8 cellular contexts compared by ENCODE assay signal in genomic region chr13:50079278-50080157, GRCh38.
DNase-seq lines count a peak whose midpoint lies in the region; ATAC-seq and TF ChIP-seq lines count a peak whose summit lies in the region.

No MANE protein-coding gene starts in this region.

- H3K4ac ChIP-seq in trophoblast cell (ENCODE audit: low read depth, low read length) = no peak overlapping the region

- H3K4me3 ChIP-seq in GM06990 (replicated peaks; ENCODE audit: low read depth, low read length) = peak overlapping the region; percentile 90
- H3K4me3 ChIP-seq in endodermal cell (ENCODE audit: low read length) = peak overlapping the region; percentile 86
- no peak overlapping the region for H3K4me3 ChIP-seq in trophoblast cell (ENCODE audit: low read depth, low read length)

- H3K27me3 ChIP-seq in GM06990 (replicated peaks; ENCODE audit: control insufficient read depth, insufficient read depth, low read length) (no peaks in the 10 kb centered on the region), endodermal cell (ENCODE audit: control insufficient read depth, insufficient read depth, low read length, poor library complexity, severe bottlenecking) (no peaks in the 10 kb centered on the region), trophoblast cell (ENCODE audit: insufficient read depth, low read length) (no peaks in the 10 kb centered on the region)

- no peaks in the 10 kb centered on the region for H3K9me3 Mint-ChIP-seq in endodermal cell

- peaks cover 11% of the 10 kb centered on the region for H3K27me3 Mint-ChIP-seq in endodermal cell (ENCODE audit: insufficient read depth)

- H3K9ac ChIP-seq in endodermal cell (ENCODE audit: extremely low read depth, low read length, poor library complexity, severe bottlenecking) = peak overlapping the region; percentile 87
- H3K9ac ChIP-seq in trophoblast cell (ENCODE audit: low read length) = no peak overlapping the region

- no peaks in the 10 kb centered on the region for H3K36me3 Mint-ChIP-seq in endodermal cell (ENCODE audit: low read depth)

- H3K4me1 Mint-ChIP-seq in endodermal cell = peaks cover 9% of the 10 kb centered on the region

- ATAC-seq in GM21737 (IDR thresholded peaks at IDR 0.05; ENCODE audit: unreplicated experiment) = no peak

- H3K18ac ChIP-seq in trophoblast cell (ENCODE audit: low read length) = no peak overlapping the region

- H3K9me3 ChIP-seq in endodermal cell (ENCODE audit: control insufficient read depth, low read length) = no peaks in the 10 kb centered on the region
- H3K9me3 ChIP-seq in trophoblast cell (ENCODE audit: insufficient read depth, low read depth, low read length) = no peaks in the 10 kb centered on the region

- no peak for TF ChIP-seq POLR2A in erythroblast (IDR thresholded peaks at IDR 0.05; ENCODE audit: low read length)

- no peak overlapping the region for H3K27ac ChIP-seq in endodermal cell (ENCODE audit: low read depth, low read length)
- H3K27ac ChIP-seq in trophoblast cell (ENCODE audit: low read depth, low read length) = no peak overlapping the region

- H2BK120ac ChIP-seq in trophoblast cell (ENCODE audit: insufficient read depth, low read length, poor library complexity) = no peak overlapping the region

- H3K79me1 ChIP-seq in trophoblast cell (ENCODE audit: low read length) = peaks cover 8% of the 10 kb centered on the region

- no peaks in the 10 kb centered on the region for H3K36me3 ChIP-seq in GM06990 (ENCODE audit: control insufficient read depth, insufficient read depth, low read length)
- peaks cover 5% of the 10 kb centered on the region for H3K36me3 ChIP-seq in endodermal cell (ENCODE audit: control insufficient read depth, insufficient read depth, low read length)
- no peaks in the 10 kb centered on the region for H3K36me3 ChIP-seq in trophoblast cell (ENCODE audit: control insufficient read depth in 1 of 2, insufficient read depth in 2 of 2, low read length in 2 of 2)

- H4K91ac ChIP-seq in trophoblast cell (ENCODE audit: low read depth, low read length) = no peak overlapping the region

- H3K4me3 Mint-ChIP-seq in endodermal cell = peak overlapping the region; percentile 96

- peaks cover 17% of the 10 kb centered on the region for H3K79me2 ChIP-seq in trophoblast cell (ENCODE audit: control insufficient read depth, insufficient read depth, low read length, poor library complexity)

- H4K8ac ChIP-seq in trophoblast cell (ENCODE audit: low read depth, low read length) = no peak overlapping the region

- H2AFZ ChIP-seq in trophoblast cell (ENCODE audit: insufficient read depth, low read length, poor library complexity) = no peak overlapping the region

- WGBS in endodermal cell (ENCODE audit: insufficient coverage in 1 of 2, insufficient read length in 1 of 2), 2 experiments = 22 to 45% methylated on average over 7 to 16 of the region's 17 CpGs
- no CpG with 5 or more reads among the region's 17 CpGs for WGBS in trophoblast cell (ENCODE audit: extremely low coverage, insufficient coverage, insufficient read length)

- no peak overlapping the region for H2BK5ac ChIP-seq in trophoblast cell (ENCODE audit: low read depth, low read length, poor library complexity)

- H3K14ac ChIP-seq in trophoblast cell (ENCODE audit: low read length) = no peak overlapping the region

- H2BK12ac ChIP-seq in trophoblast cell (ENCODE audit: low read length) = no peak overlapping the region

- no peak overlapping the region for H3K23ac ChIP-seq in trophoblast cell (ENCODE audit: low read length)

- no peak overlapping the region for H2AK5ac ChIP-seq in trophoblast cell (ENCODE audit: low read length)

- DNase-seq in GM06990 (ENCODE audit: extremely low read depth, insufficient read length) (no peak), NCI-H69 (lab: John Stamatoyannopoulos, UW) (peak; percentile 41), endodermal cell (no peak), trophoblast cell (no peak), NCI-H1694 treated with DMSO at 0.1 percent for 48 hours (lab: John Stamatoyannopoulos, UW) (no peak), erythroblast (lab: John Stamatoyannopoulos, UW) (no peak)
- DNase-seq in effector CD8-positive, alpha-beta T cell (lab: John Stamatoyannopoulos, UW) = no peak

- no peak overlapping the region for H3K27ac Mint-ChIP-seq in endodermal cell

- no peak for TF ChIP-seq CTCF in GM06990 (IDR thresholded peaks at IDR 0.05; ENCODE audit: insufficient read depth, low read length, poor library complexity, severe bottlenecking)
- TF ChIP-seq CTCF in endodermal cell (conservative IDR thresholded peaks at IDR 0.05) = no peak

- no peak overlapping the region for H4K12ac ChIP-seq in trophoblast cell (ENCODE audit: low read depth, low read length)

- no peaks in the 10 kb centered on the region for H3K4me1 ChIP-seq in endodermal cell (ENCODE audit: control insufficient read depth, insufficient read depth, low read length)
- no peaks in the 10 kb centered on the region for H3K4me1 ChIP-seq in trophoblast cell (ENCODE audit: control insufficient read depth in 1 of 2, insufficient read depth in 2 of 2, low read length in 2 of 2)

- H3K4me2 ChIP-seq in trophoblast cell (ENCODE audit: low read length) = peak overlapping the region; percentile 99
